ENCODE assay signal across 1 cellular context in the genomic region with DNA sequence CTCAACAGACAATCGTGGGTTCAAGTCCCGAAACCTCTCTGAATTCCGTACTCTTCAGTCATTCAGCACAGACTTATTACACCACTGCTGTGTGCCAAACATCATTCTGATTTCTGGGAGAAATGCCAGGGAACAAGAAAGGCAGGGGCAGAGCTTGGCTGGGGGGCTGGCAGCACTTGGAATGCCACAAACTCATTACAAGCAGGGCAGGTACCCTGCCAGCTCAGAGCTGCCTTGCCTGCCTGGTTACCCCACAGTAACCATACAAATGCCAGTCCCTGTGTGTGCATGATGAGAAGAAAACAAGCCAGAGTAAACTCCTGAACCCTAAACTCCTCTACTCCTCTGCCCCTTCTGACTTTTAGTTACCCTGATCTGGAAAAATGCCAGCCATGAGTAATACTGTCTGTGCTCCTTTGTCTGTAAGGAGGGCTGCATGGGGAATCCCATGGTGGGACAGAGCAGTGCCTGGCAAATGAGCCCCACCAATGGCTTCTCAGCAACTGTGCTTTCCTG.
TF ChIP-seq lines count a peak whose summit lies in the region.

No MANE protein-coding gene starts in this region.

TF ChIP-seq in H1, 55 proteins besides CTCF, POLR2A, EP300 and RAD21:
- no peak for TF ChIP-seq EGR1 (IDR thresholded peaks at IDR 0.05; ENCODE audit: borderline replicate concordance, low read depth, low read length)
